Comparison of ENCODE assay signal across 21 cellular contexts in the genomic region with DNA sequence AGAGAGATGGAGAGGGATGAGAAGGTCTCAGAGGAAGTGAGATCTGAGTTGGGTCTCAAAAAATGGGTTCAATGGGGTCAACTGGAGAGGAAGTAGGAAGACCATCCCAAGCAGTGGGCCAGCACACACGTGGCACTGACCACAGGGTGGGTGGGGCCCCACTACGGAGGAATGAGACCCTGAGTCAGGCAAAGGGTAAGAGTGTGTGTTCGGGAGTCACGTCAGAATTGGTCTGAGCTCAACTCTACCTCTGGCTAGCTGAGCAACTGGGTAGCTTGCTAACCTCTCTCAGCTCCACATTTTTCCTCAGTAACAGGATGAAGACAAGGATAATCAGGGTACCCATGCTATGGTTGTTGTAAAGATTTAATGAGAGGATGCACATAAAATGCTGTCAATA.
DNase-seq lines count a peak whose midpoint lies in the region; ATAC-seq and TF ChIP-seq lines count a peak whose summit lies in the region.
"Had no signal": no experiment of that assay in that cellular context is flagged by ENCODE, and none has a peak within 500 bp of the region (broad histone marks: within the 10 kb centered on the region; RNA-seq: fewer than 3 reads in every experiment).

No MANE protein-coding gene starts in this region.

- no peak for ATAC-seq in T-cell (replicated peaks in 1 of 4)
- peak; percentile 40 for ATAC-seq in upper lobe of right lung
- no peak for ATAC-seq in HG02885 (IDR thresholded peaks at IDR 0.05; ENCODE audit: poor library complexity, unreplicated experiment)
- ATAC-seq in gastrocnemius medialis: no peak
- ATAC-seq: heart right ventricle had no signal

- POLR2A ChIA-PET in MCF 10A (lab: Yijun Ruan, JAX) (interaction anchor here (0.8 to 4.0 kb wide), 4 partner anchors 19 to 80 kb away, joined by 3 to 38 read pairs (median 6); partner anchors contain the start of gene TRERF1), T-cell (lab: Charles Lee) (interaction anchor here in 1 of 2 donors (1.3 kb wide), 1 partner anchor 17 kb away, joined by 3 read pairs; no protein-coding TSS in a partner anchor)

- dilution Hi-C loops in mammary epithelial cell (cut with HindIII; ENCODE audit: low sequenced_read_pairs): no loop called here

- TF ChIP-seq POLR2A in gastrocnemius medialis (IDR thresholded peaks at IDR 0.05): no peak

- TF ChIP-seq CTCF in MCF 10A (IDR thresholded peaks at IDR 0.05; ENCODE audit: unreplicated experiment) (no peak), mammary epithelial cell (conservative IDR thresholded peaks at IDR 0.05 in 1 of 2, IDR thresholded peaks at IDR 0.05 in 1 of 2; ENCODE audit: extremely low read depth in 1 of 2, insufficient read depth in 1 of 2, low read depth in 1 of 2, low read length in 2 of 2) (no peak), upper lobe of right lung (IDR thresholded peaks at IDR 0.05) (no peak), gastrocnemius medialis (IDR thresholded peaks at IDR 0.05 in 4 of 5, conservative IDR thresholded peaks at IDR 0.05 in 1 of 5) (no peak)

- H3K36me3 ChIP-seq in mammary epithelial cell (ENCODE audit: insufficient read depth, low read length) (no peaks in the 10 kb centered on the region), upper lobe of right lung (no peaks in the 10 kb centered on the region), gastrocnemius medialis (no peaks in the 10 kb centered on the region)
- H3K36me3 ChIP-seq: heart right ventricle, sigmoid colon had no signal

- H3K4me3 ChIP-seq in mammary epithelial cell (replicated peaks in 1 of 3; ENCODE audit: insufficient read depth in 1 of 3, low read depth in 2 of 3, low read length in 3 of 3) (no peak overlapping the region), upper lobe of right lung (no peak overlapping the region), gastrocnemius medialis (no peak overlapping the region)
- H3K4me3 ChIP-seq: heart right ventricle, lung, sigmoid colon had no signal

- H3K27me3 ChIP-seq in mammary epithelial cell (ENCODE audit: insufficient read depth, low read length): no peaks in the 10 kb centered on the region
- no peaks in the 10 kb centered on the region for H3K27me3 ChIP-seq in upper lobe of right lung
- H3K27me3 ChIP-seq in gastrocnemius medialis: no peaks in the 10 kb centered on the region
- H3K27me3 ChIP-seq: heart right ventricle, sigmoid colon had no signal

- H3K4me1 ChIP-seq in mammary epithelial cell (ENCODE audit: insufficient read depth, low read length): no peaks in the 10 kb centered on the region
- H3K4me1 ChIP-seq in upper lobe of right lung: peaks cover under 1% of the 10 kb centered on the region
- no peaks in the 10 kb centered on the region for H3K4me1 ChIP-seq in gastrocnemius medialis
- H3K4me1 ChIP-seq: parathyroid adenoma, sigmoid colon had no signal

- no peak overlapping the region for H3K4me2 ChIP-seq in mammary epithelial cell (ENCODE audit: insufficient read depth, low read depth, low read length)

- WGBS in mammary epithelial cell (ENCODE audit: low coverage, missing lambda C conversion rate): 87% methylated on average over 4 of the region's 4 CpGs

- peak overlapping the region; percentile 55 for H3K27ac Mint-ChIP-seq in MCF 10A (ENCODE audit: low read depth, unreplicated experiment)
- peak overlapping the region; percentile 32 to 83 for H3K27ac Mint-ChIP-seq in T-cell
- peak overlapping the region; percentile 76 for H3K27ac Mint-ChIP-seq in dendritic cell treated with granulocyte-macrophage colony-stimulating factor and Interleukin-4, amounts not matched to agents 40 ng/mL and 50 ng/mL, for 4 days
- H3K27ac Mint-ChIP-seq: T-helper 1 cell treated with Interleukin-12 subunit alpha and Interleukin-12 subunit beta and Interleukin-4 antibody, amounts not matched to agents 30 μg/mL and 1 μg/mL, for 36 hours had no signal

- H2AFZ ChIP-seq in mammary epithelial cell (ENCODE audit: low read depth, low read length): no peak overlapping the region
- H2AFZ ChIP-seq: parathyroid adenoma had no signal

- H3K36me3 Mint-ChIP-seq in MCF 10A (ENCODE audit: insufficient read depth, unreplicated experiment): peaks cover 28% of the 10 kb centered on the region
- H3K36me3 Mint-ChIP-seq in T-cell: peaks cover 6% of the 10 kb centered on the region
- H3K36me3 Mint-ChIP-seq in dendritic cell treated with granulocyte-macrophage colony-stimulating factor and Interleukin-4, amounts not matched to agents 40 ng/mL and 50 ng/mL, for 4 days (ENCODE audit: low read depth): peaks cover 13% of the 10 kb centered on the region

- intact Hi-C loops in MCF 10A (cut with micrococcal nuclease) (no loop called here), mammary epithelial cell (cut with micrococcal nuclease) (no loop called here), upper lobe of right lung (cut with DNase I) (no loop called here), gastrocnemius medialis (cut with DNase I; ENCODE audit: low total_unique reads) (no loop called here)
- intact Hi-C loops in dendritic cell treated with granulocyte-macrophage colony-stimulating factor and Interleukin-4, amounts not matched to agents 40 ng/mL and 50 ng/mL, for 4 days (cut with micrococcal nuclease): no loop called here

- no peaks in the 10 kb centered on the region for H3K9me3 ChIP-seq in mammary epithelial cell (replicated peaks; ENCODE audit: insufficient read depth, low read length)
- H3K9me3 ChIP-seq in upper lobe of right lung: no peaks in the 10 kb centered on the region
- no peaks in the 10 kb centered on the region for H3K9me3 ChIP-seq in gastrocnemius medialis
- H3K9me3 ChIP-seq: heart right ventricle, sigmoid colon had no signal

- DNase-seq in MCF 10A (ENCODE audit: unreplicated experiment): no peak
- no peak for DNase-seq in mammary epithelial cell
- DNase-seq in T-cell: no peak
- DNase-seq in upper lobe of right lung: no peak
- DNase-seq in 8988T: no peak
- DNase-seq in gastrocnemius medialis: no peak
- DNase-seq: activated CD4-positive, CD25-positive, alpha-beta regulatory T cell; amniotic stem cell; effector CD8-positive, alpha-beta T cell; heart right ventricle; NCI-H146; NCI-H2171 treated with DMSO at 0.1 percent for 48 hours; OCI-M1; SIG-M5; sigmoid colon; stimulated activated CD4-positive, alpha-beta T cell treated with anti-CD3 and anti-CD28 coated beads, Interleukin-1b, Interleukin-23, amount 100 ng/mL, for 48 hours had no signal

- no peaks in the 10 kb centered on the region for H4K20me1 ChIP-seq in mammary epithelial cell (ENCODE audit: insufficient read depth, low read length)

- BruUV-seq in MCF 10A (replicated peaks; lab: Mats Ljungman, UMichigan): no TSS peak
- BruUV-seq in mammary epithelial cell (replicated peaks; lab: Mats Ljungman, UMichigan): no TSS peak

- no peak overlapping the region for H3K9ac ChIP-seq in mammary epithelial cell (ENCODE audit: insufficient read depth, low read length)
- H3K9ac ChIP-seq: parathyroid adenoma had no signal

- H3K79me2 ChIP-seq in mammary epithelial cell (ENCODE audit: insufficient read depth, low read length): no peaks in the 10 kb centered on the region

- CTCF ChIA-PET in MCF 10A (lab: Yijun Ruan, JAX) (interaction anchor here (0.7 to 1.3 kb wide), 4 partner anchors 71 to 175 kb away, joined by 3 to 6 read pairs (median 3); no protein-coding TSS in a partner anchor), mammary epithelial cell (lab: Charles Lee; ENCODE audit: low non-redundant PET) (no interaction called here), T-cell (lab: Charles Lee) (no interaction called here)

- H3K9me3 Mint-ChIP-seq in MCF 10A (ENCODE audit: unreplicated experiment) (peaks cover 15% of the 10 kb centered on the region), T-cell (no peaks in the 10 kb centered on the region)
- H3K9me3 Mint-ChIP-seq in dendritic cell treated with granulocyte-macrophage colony-stimulating factor and Interleukin-4, amounts not matched to agents 40 ng/mL and 50 ng/mL, for 4 days: no peaks in the 10 kb centered on the region
- H3K9me3 Mint-ChIP-seq: T-helper 1 cell treated with Interleukin-12 subunit alpha and Interleukin-12 subunit beta and Interleukin-4 antibody, amounts not matched to agents 30 μg/mL and 1 μg/mL, for 36 hours had no signal

- H3K4me1 Mint-ChIP-seq in MCF 10A (ENCODE audit: insufficient read depth, unreplicated experiment): peaks cover 31% of the 10 kb centered on the region
- H3K4me1 Mint-ChIP-seq in T-cell: peaks cover 70 to 77% (median 76%) of the 10 kb centered on the region in 3 donors
- peaks cover 89% of the 10 kb centered on the region for H3K4me1 Mint-ChIP-seq in dendritic cell treated with granulocyte-macrophage colony-stimulating factor and Interleukin-4, amounts not matched to agents 40 ng/mL and 50 ng/mL, for 4 days (ENCODE audit: low read depth)

- H3K27me3 Mint-ChIP-seq in MCF 10A (ENCODE audit: insufficient read depth, unreplicated experiment) (no peaks in the 10 kb centered on the region), T-cell (no peaks in the 10 kb centered on the region)
- H3K27me3 Mint-ChIP-seq in dendritic cell treated with granulocyte-macrophage colony-stimulating factor and Interleukin-4, amounts not matched to agents 40 ng/mL and 50 ng/mL, for 4 days: no peaks in the 10 kb centered on the region

- H3K4me3 Mint-ChIP-seq in MCF 10A (ENCODE audit: unreplicated experiment) (no peak overlapping the region), T-cell (peak overlapping the region in 1 of 3 donors; percentile 28)
- peak overlapping the region; percentile 10 for H3K4me3 Mint-ChIP-seq in dendritic cell treated with granulocyte-macrophage colony-stimulating factor and Interleukin-4, amounts not matched to agents 40 ng/mL and 50 ng/mL, for 4 days
- H3K4me3 Mint-ChIP-seq: T-helper 1 cell treated with Interleukin-12 subunit alpha and Interleukin-12 subunit beta and Interleukin-4 antibody, amounts not matched to agents 30 μg/mL and 1 μg/mL, for 36 hours had no signal

- in situ Hi-C loops in mammary epithelial cell (cut with MboI; ENCODE audit: low sequenced_read_pairs in 2 of 2) (no loop called here), gastrocnemius medialis (cut with MboI; ENCODE audit: low sequenced_read_pairs in 4 of 4) (no loop called here)

- H3K27ac ChIP-seq in mammary epithelial cell (ENCODE audit: insufficient read depth, low read depth, low read length) (no peak overlapping the region), upper lobe of right lung (no peak overlapping the region), gastrocnemius medialis (no peak overlapping the region)
- H3K27ac ChIP-seq: parathyroid adenoma, sigmoid colon had no signal
